Comparison of ENCODE assay signal across 17 cellular contexts in the genomic region with DNA sequence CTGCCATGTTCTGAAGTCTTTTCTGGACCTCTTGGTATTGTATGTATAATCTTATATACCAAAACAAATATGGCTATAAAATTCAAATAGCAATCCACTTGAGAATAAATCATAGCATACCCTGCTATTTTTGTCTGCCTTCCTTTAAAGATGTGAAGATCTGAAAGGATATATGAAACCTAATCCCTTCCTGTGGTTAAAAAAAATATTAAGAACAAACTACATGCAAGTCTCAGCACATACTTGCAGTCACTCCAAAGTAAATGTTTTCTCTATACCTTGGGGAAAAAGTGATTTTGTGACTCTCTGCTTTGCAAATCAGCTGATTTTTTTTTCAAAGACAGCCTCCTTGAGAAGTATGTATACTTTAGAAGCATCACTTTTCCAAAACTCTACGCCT.
DNase-seq lines count a peak whose midpoint lies in the region; ATAC-seq lines count a peak whose summit lies in the region.
"Had no signal": no experiment of that assay in that cellular context is flagged by ENCODE, and none has a peak within 500 bp of the region (broad histone marks: within the 10 kb centered on the region; RNA-seq: fewer than 3 reads in every experiment).

No MANE protein-coding gene starts in this region.

- peaks cover 0 to 3% (median 0%) of the 10 kb centered on the region in 5 donors for H3K36me3 Mint-ChIP-seq in naive thymus-derived CD4-positive, alpha-beta T cell
- H3K36me3 Mint-ChIP-seq in activated naive CD8-positive, alpha-beta T cell treated with anti-CD3 and anti-CD28 coated beads for 36 hours = peaks cover 3% of the 10 kb centered on the region

- H3K27ac Mint-ChIP-seq in naive thymus-derived CD4-positive, alpha-beta T cell = no peak overlapping the region
- no peak overlapping the region for H3K27ac Mint-ChIP-seq in activated naive CD8-positive, alpha-beta T cell treated with anti-CD3 and anti-CD28 coated beads for 36 hours

- peak; percentile 0 for DNase-seq in NCI-H510A treated with DMSO at 0.1 percent for 48 hours (lab: John Stamatoyannopoulos, UW)
- no peak for DNase-seq in NCI-H510A (lab: John Stamatoyannopoulos, UW)
- peak; percentile 62 for DNase-seq in adipocyte (ENCODE audit: low read depth)
- peak; percentile 3 for DNase-seq in epithelial cell of prostate (ENCODE audit: low read depth, low spot score)
- no peak for DNase-seq in naive thymus-derived CD4-positive, alpha-beta T cell
- no peak for DNase-seq in SW 1271 (lab: John Stamatoyannopoulos, UW)
- no peak for DNase-seq in activated naive CD8-positive, alpha-beta T cell treated with anti-CD3 and anti-CD28 coated beads for 36 hours
- DNase-seq: C1 segment of cervical spinal cord, DMS 273 treated with DMSO at 0.1 percent for 48 hours, GF-D8, KBM-7, NCI-H1436, NCI-H2029 treated with DMSO at 0.1 percent for 48 hours, NCI-H526 treated with DMSO at 0.1 percent for 48 hours, SIG-M5 had no signal

- intact Hi-C loops in naive thymus-derived CD4-positive, alpha-beta T cell (cut with micrococcal nuclease) = no loop called here

- no peak for ATAC-seq in HG03565 (IDR thresholded peaks at IDR 0.05; ENCODE audit: unreplicated experiment)
- ATAC-seq in naive thymus-derived CD4-positive, alpha-beta T cell = no peak

- H3K4me1 ChIP-seq in adipocyte (ENCODE audit: control insufficient read depth, insufficient read depth, low read length) = no peaks in the 10 kb centered on the region
- no peaks in the 10 kb centered on the region for H3K4me1 ChIP-seq in naive thymus-derived CD4-positive, alpha-beta T cell (ENCODE audit: control insufficient read depth in 2 of 2, insufficient read depth in 2 of 2, low read length in 2 of 2)

- H3K36me3 ChIP-seq in adipocyte (ENCODE audit: control insufficient read depth, insufficient read depth, low read length, severe bottlenecking) = no peaks in the 10 kb centered on the region
- no peaks in the 10 kb centered on the region for H3K36me3 ChIP-seq in naive thymus-derived CD4-positive, alpha-beta T cell (ENCODE audit: control insufficient read depth in 2 of 3, insufficient read depth in 3 of 3, low read length in 3 of 3)

- no peaks in the 10 kb centered on the region for H3K27me3 Mint-ChIP-seq in naive thymus-derived CD4-positive, alpha-beta T cell
- no peaks in the 10 kb centered on the region for H3K27me3 Mint-ChIP-seq in activated naive CD8-positive, alpha-beta T cell treated with anti-CD3 and anti-CD28 coated beads for 36 hours

- H3K9me3 Mint-ChIP-seq in naive thymus-derived CD4-positive, alpha-beta T cell = peaks cover 0 to 8% (median under 1%) of the 10 kb centered on the region in 11 donors
- H3K9me3 Mint-ChIP-seq in activated naive CD8-positive, alpha-beta T cell treated with anti-CD3 and anti-CD28 coated beads for 36 hours = peaks cover 3% of the 10 kb centered on the region

- no peak overlapping the region for H3K4me3 ChIP-seq in adipocyte (ENCODE audit: low read length)
- H3K4me3 ChIP-seq in naive thymus-derived CD4-positive, alpha-beta T cell (ENCODE audit: low read length) = no peak overlapping the region

- H3K27me3 ChIP-seq in adipocyte (replicated peaks; ENCODE audit: control insufficient read depth, insufficient read depth, low read length) = no peaks in the 10 kb centered on the region
- H3K27me3 ChIP-seq in naive thymus-derived CD4-positive, alpha-beta T cell (ENCODE audit: control insufficient read depth in 2 of 2, insufficient read depth in 2 of 2, low read length in 2 of 2) = no peaks in the 10 kb centered on the region

- POLR2A ChIA-PET in naive thymus-derived CD4-positive, alpha-beta T cell (lab: Charles Lee) = no interaction called here

- CTCF ChIA-PET in naive thymus-derived CD4-positive, alpha-beta T cell (lab: Charles Lee) = no interaction called here

- H3K4me3 Mint-ChIP-seq in naive thymus-derived CD4-positive, alpha-beta T cell = no peak overlapping the region
- no peak overlapping the region for H3K4me3 Mint-ChIP-seq in activated naive CD8-positive, alpha-beta T cell treated with anti-CD3 and anti-CD28 coated beads for 36 hours

- H3K4me1 Mint-ChIP-seq in naive thymus-derived CD4-positive, alpha-beta T cell = no peaks in the 10 kb centered on the region
- no peaks in the 10 kb centered on the region for H3K4me1 Mint-ChIP-seq in activated naive CD8-positive, alpha-beta T cell treated with anti-CD3 and anti-CD28 coated beads for 36 hours

- no peak overlapping the region for H3K27ac ChIP-seq in epithelial cell of prostate
- no peak overlapping the region for H3K27ac ChIP-seq in naive thymus-derived CD4-positive, alpha-beta T cell (ENCODE audit: low read depth, low read length)
- H3K27ac ChIP-seq: 22Rv1 had no signal

- no peaks in the 10 kb centered on the region for H3K9me3 ChIP-seq in adipocyte (ENCODE audit: control insufficient read depth, low read length)
- no peaks in the 10 kb centered on the region for H3K9me3 ChIP-seq in naive thymus-derived CD4-positive, alpha-beta T cell (ENCODE audit: control insufficient read depth in 2 of 3, low read length in 3 of 3)

- no peak overlapping the region for H3K9ac ChIP-seq in adipocyte (ENCODE audit: low read length)

Comparison
In these comparisons a context has a peak if more than half of its experiments do, and no peak if none do; other contexts are left out.
1. DNase-seq: peak in NCI-H510A treated with DMSO at 0.1 percent for 48 hours (single experiment), adipocyte (single experiment) and epithelial cell of prostate (single experiment); none in NCI-H510A (single experiment), naive thymus-derived CD4-positive, alpha-beta T cell (0 of 9), SW 1271 (0 of 2) and activated naive CD8-positive, alpha-beta T cell treated with anti-CD3 and anti-CD28 coated beads for 36 hours (single experiment).